In the genomic region with DNA sequence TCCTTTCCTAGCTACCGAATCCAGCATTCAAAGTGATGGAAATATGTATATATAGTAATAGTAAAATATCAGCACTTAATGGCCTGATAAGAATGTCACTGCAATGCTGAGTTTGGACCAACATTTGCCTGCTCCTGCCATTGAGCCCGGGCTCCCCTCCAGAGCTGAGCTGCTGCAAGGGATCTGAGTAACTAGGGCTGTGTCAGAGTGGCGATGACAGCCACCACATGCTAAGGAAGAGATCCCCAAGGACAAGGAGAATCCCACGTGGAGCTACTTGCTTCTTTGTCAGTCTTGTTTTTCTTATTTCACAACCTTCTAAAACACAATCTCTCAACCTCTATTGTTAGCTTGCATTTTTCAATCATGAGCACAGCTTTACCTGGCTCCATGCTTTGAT, we compare ENCODE assay signal across 15 cellular contexts. TPM values are rescaled to one million over a fixed set of nuclear protein-coding genes. Genes with fewer than 3 reads are reported as not detected.
DNase-seq lines count a peak whose midpoint lies in the region; ATAC-seq, FAIRE-seq and TF ChIP-seq lines count a peak whose summit lies in the region.
"Had no signal": no experiment of that assay in that cellular context is flagged by ENCODE, and none has a peak within 500 bp of the region (broad histone marks: within the 10 kb centered on the region; RNA-seq: fewer than 3 reads in every experiment).

No MANE protein-coding gene starts in this region.

- CTCF ChIA-PET in IMR-90 (lab: Yijun Ruan, JAX): no interaction called here

- H3K4me1 ChIP-seq in IMR-90 (ENCODE audit: control insufficient read depth, insufficient read depth, low read length) (peaks cover 22% of the 10 kb centered on the region), kidney (ENCODE audit: control insufficient read depth in 1 of 2, insufficient read depth in 1 of 2, low read depth in 1 of 2, low read length in 2 of 2) (no peaks in the 10 kb centered on the region), MM.1S (ENCODE audit: low read length) (peaks cover 9% of the 10 kb centered on the region)
- H3K4me1 ChIP-seq: BE2C had no signal

- TF ChIP-seq RAD21 in IMR-90 (IDR thresholded peaks at IDR 0.05; ENCODE audit: low read length): no peak

- no peak overlapping the region for H4K91ac ChIP-seq in IMR-90 (ENCODE audit: insufficient read depth, low read depth, low read length)

- H3K4me3 ChIP-seq in AG10803 (ENCODE audit: low read length) (no peak overlapping the region), IMR-90 (ENCODE audit: insufficient read depth, low read depth, low read length) (no peak overlapping the region), kidney (ENCODE audit: low read length in 2 of 2) (no peak overlapping the region), H7 (ENCODE audit: insufficient read depth, low read depth, low read length) (no peak overlapping the region), MM.1S (ENCODE audit: low read length) (no peak overlapping the region)

- no peak overlapping the region for H2BK20ac ChIP-seq in IMR-90 (ENCODE audit: low read depth, low read length)

- 38% methylated on average over 3 of the region's 4 CpGs; no CpG with 5 or more reads in 1 of the 2 experiments for WGBS in IMR-90 (ENCODE audit: extremely low coverage in 2 of 2, insufficient read length in 1 of 2), 2 experiments

- H3K9me3 ChIP-seq in IMR-90 (ENCODE audit: control insufficient read depth, insufficient read depth, low read length) (no peaks in the 10 kb centered on the region), kidney (ENCODE audit: control insufficient read depth in 1 of 2, low read length in 2 of 2) (no peaks in the 10 kb centered on the region), MM.1S (replicated peaks; ENCODE audit: insufficient read depth, low read length) (no peaks in the 10 kb centered on the region)
- H3K9me3 ChIP-seq: BE2C had no signal

- peaks cover 17% of the 10 kb centered on the region for H3K9me1 ChIP-seq in IMR-90 (ENCODE audit: insufficient read depth, low read length)

- H3K27ac ChIP-seq in IMR-90 (ENCODE audit: insufficient read depth, low read length) (no peak overlapping the region), kidney (ENCODE audit: low read depth in 2 of 2, low read length in 2 of 2) (no peak overlapping the region), MM.1S (ENCODE audit: low read length) (no peak overlapping the region)
- H3K27ac ChIP-seq: RWPE1 had no signal

- no peak overlapping the region for H2AK9ac ChIP-seq in IMR-90 (replicated peaks; ENCODE audit: low read depth, low read length, poor library complexity)

- H3K18ac ChIP-seq in IMR-90 (ENCODE audit: low read depth, low read length): peak overlapping the region; percentile 49; the same call in 1 of the 2 replicates

- no peak overlapping the region for H2BK120ac ChIP-seq in IMR-90 (ENCODE audit: low read depth, low read length)

- no peak overlapping the region for H3K56ac ChIP-seq in IMR-90 (ENCODE audit: extremely low read depth, insufficient read depth, low read length)

- H2AK5ac ChIP-seq in IMR-90 (ENCODE audit: low read depth, low read length): peak overlapping the region; percentile 29; the same call in 1 of the 2 replicates

- H3K27me3 ChIP-seq in IMR-90 (ENCODE audit: control insufficient read depth, insufficient read depth, low read length): no peaks in the 10 kb centered on the region
- no peaks in the 10 kb centered on the region for H3K27me3 ChIP-seq in H7 (ENCODE audit: control insufficient read depth, insufficient read depth, low read length)
- no peaks in the 10 kb centered on the region for H3K27me3 ChIP-seq in MM.1S (replicated peaks; ENCODE audit: insufficient read depth, low read length)
- H3K27me3 ChIP-seq: BE2C had no signal

- no peak for TF ChIP-seq CTCF in AG10803 (conservative IDR thresholded peaks at IDR 0.05; ENCODE audit: low read length)
- no peak for TF ChIP-seq CTCF in IMR-90 (conservative IDR thresholded peaks at IDR 0.05; ENCODE audit: low read depth, low read length)
- TF ChIP-seq CTCF in kidney (IDR thresholded peaks at IDR 0.05; ENCODE audit: borderline replicate concordance, extremely low read depth, insufficient read depth): no peak
- no peak for TF ChIP-seq CTCF in MM.1S (IDR thresholded peaks at IDR 0.05; ENCODE audit: low read length)

- FAIRE-seq in kidney (lab: Jason Lieb, UNC): no peak

- intact Hi-C loops in IMR-90 (cut with micrococcal nuclease): no loop called here
- intact Hi-C loops in Right ventricle myocardium superior (cut with DNase I): no loop called here
- intact Hi-C loops in kidney (cut with DNase I): no loop called here

- H3K36me3 ChIP-seq in IMR-90 (ENCODE audit: control insufficient read depth, insufficient read depth, low read length): no peaks in the 10 kb centered on the region
- no peaks in the 10 kb centered on the region for H3K36me3 ChIP-seq in kidney (ENCODE audit: control insufficient read depth in 1 of 2, insufficient read depth in 2 of 2, low read length in 2 of 2)
- no peaks in the 10 kb centered on the region for H3K36me3 ChIP-seq in H7 (replicated peaks; ENCODE audit: control insufficient read depth, insufficient read depth, low read length)
- H3K36me3 ChIP-seq in MM.1S (replicated peaks; ENCODE audit: insufficient read depth, low read length): no peaks in the 10 kb centered on the region
- H3K36me3 ChIP-seq: BE2C had no signal

- in situ Hi-C loops in IMR-90 (cut with MboI; ENCODE audit: low sequenced_read_pairs): no loop called here

- H3K9me2 ChIP-seq in MM.1S (replicated peaks; ENCODE audit: insufficient read depth, low read length): no peaks in the 10 kb centered on the region

- dilution Hi-C loops in IMR-90 (cut with HindIII; ENCODE audit: low sequenced_read_pairs, unreplicated experiment): no loop called here

- H3K14ac ChIP-seq in IMR-90 (replicated peaks; ENCODE audit: low read depth, low read length): peak overlapping the region; percentile 12; the same call in 1 of the 2 replicates

- no peaks in the 10 kb centered on the region for H3K79me2 ChIP-seq in MM.1S (ENCODE audit: low read length)

- no peak overlapping the region for H4K5ac ChIP-seq in IMR-90 (ENCODE audit: low read depth, low read length)

- H4K8ac ChIP-seq in IMR-90 (ENCODE audit: low read depth in 2 of 2, low read length in 2 of 2): no peak overlapping the region

- H3K9ac ChIP-seq in IMR-90 (ENCODE audit: low read depth, low read length) (no peak overlapping the region), kidney (ENCODE audit: low read length in 2 of 2) (no peak overlapping the region), MM.1S (ENCODE audit: low read length) (no peak overlapping the region)

- POLR2A ChIA-PET in IMR-90 (lab: Charles Lee; ENCODE audit: unreplicated experiment): no interaction called here

- no peak overlapping the region for H2BK5ac ChIP-seq in IMR-90 (ENCODE audit: low read depth, low read length, poor library complexity, severe bottlenecking)

- H3K4ac ChIP-seq in IMR-90 (ENCODE audit: low read depth, low read length): 0 out of 2 replicates have a peak overlapping the region, but pooled peaks have one; percentile 14

- H3K4me2 ChIP-seq in IMR-90 (ENCODE audit: low read depth, low read length): no peak overlapping the region
- H3K4me2 ChIP-seq in MM.1S (ENCODE audit: low read depth, low read length): no peak overlapping the region

- H2AFZ ChIP-seq in IMR-90 (replicated peaks; ENCODE audit: low read length, poor library complexity): no peak overlapping the region
- no peak overlapping the region for H2AFZ ChIP-seq in MM.1S (ENCODE audit: low read length)

- peak overlapping the region; percentile 78; the same call in 1 of the 3 replicates for H2BK15ac ChIP-seq in IMR-90 (ENCODE audit: low read depth, low read length)

- no peak for ATAC-seq in IMR-90 (ENCODE audit: low read depth)
- peak; percentile 91 for ATAC-seq in Right ventricle myocardium superior (ENCODE audit: poor library complexity)

- no peaks in the 10 kb centered on the region for H3F3A ChIP-seq in MM.1S (ENCODE audit: insufficient read depth, low read length)

- DNase-seq in AG10803 (ENCODE audit: low read depth): peak; percentile 26
- no peak for DNase-seq in IMR-90
- peak; percentile 86 for DNase-seq in Right ventricle myocardium superior
- DNase-seq in kidney: peak; percentile 84
- DNase-seq in H7: no peak
- DNase-seq in SIG-M5 treated with dmso at 0.1 percent for 504 hours (lab: John Stamatoyannopoulos, UW; ENCODE audit: unreplicated experiment): no peak
- no peak for DNase-seq in MM.1S
- DNase-seq: BE2C, H9, NCI-H1048, NCI-H146, NCI-H226, NCI-H526 treated with DMSO at 0.1 percent for 48 hours, OCI-M1 had no signal

- no TSS peak for BruUV-seq in IMR-90 (replicated peaks; lab: Mats Ljungman, UMichigan)

- H4K20me1 ChIP-seq in IMR-90 (ENCODE audit: insufficient read depth, low read length) (no peaks in the 10 kb centered on the region; the same call in 1 of the 2 replicates), MM.1S (ENCODE audit: insufficient read depth, low read length) (no peaks in the 10 kb centered on the region)

- no peak for TF ChIP-seq POLR2A in IMR-90 (IDR thresholded peaks at IDR 0.05; ENCODE audit: low read depth, low read length)

- no peaks in the 10 kb centered on the region for H3K79me1 ChIP-seq in IMR-90 (ENCODE audit: low read depth in 1 of 2, low read length in 2 of 2)

- H3K23ac ChIP-seq in IMR-90 (ENCODE audit: low read depth, low read length): no peak overlapping the region

TF ChIP-seq in IMR-90, 13 proteins besides CTCF, POLR2A, EP300 and RAD21 (continues in another document):
- TF ChIP-seq, protein P1, sequence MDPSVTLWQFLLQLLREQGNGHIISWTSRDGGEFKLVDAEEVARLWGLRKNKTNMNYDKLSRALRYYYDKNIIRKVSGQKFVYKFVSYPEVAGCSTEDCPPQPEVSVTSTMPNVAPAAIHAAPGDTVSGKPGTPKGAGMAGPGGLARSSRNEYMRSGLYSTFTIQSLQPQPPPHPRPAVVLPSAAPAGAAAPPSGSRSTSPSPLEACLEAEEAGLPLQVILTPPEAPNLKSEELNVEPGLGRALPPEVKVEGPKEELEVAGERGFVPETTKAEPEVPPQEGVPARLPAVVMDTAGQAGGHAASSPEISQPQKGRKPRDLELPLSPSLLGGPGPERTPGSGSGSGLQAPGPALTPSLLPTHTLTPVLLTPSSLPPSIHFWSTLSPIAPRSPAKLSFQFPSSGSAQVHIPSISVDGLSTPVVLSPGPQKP (IDR thresholded peaks at IDR 0.05; ENCODE audit: borderline replicate concordance, low read depth, low read length): no peak
- TF ChIP-seq BHLHE40 (IDR thresholded peaks at IDR 0.05; ENCODE audit: low read depth, low read length): no peak

RNA-seq across cellular contexts. Expression of gene ALOX5AP, which starts 19.5 kb away (rescaled TPM):
- 0.28 TPM in 1 of 2 replicates, not detected in the other for total RNA-seq in IMR-90 (2012; rRNA removed)
- polyA plus RNA-seq in IMR-90 (2012; rRNA removed): 0.62 and 0.63 TPM in 2 replicates
- 0.30 and 0.45 TPM in 2 replicates for polyA plus RNA-seq in IMR-90 (2012; cell fraction: cytosol; rRNA removed)
- 0.53 TPM in 1 of 2 replicates, not detected in the other for polyA plus RNA-seq in IMR-90 (2012; cell fraction: nucleus; rRNA removed; ENCODE audit: low replicate concordance)
- total RNA-seq in Right ventricle myocardium superior: 8.4 TPM
- total RNA-seq in kidney: 25.0 TPM
- 15.4 TPM for polyA plus RNA-seq in kidney (ENCODE audit: insufficient read depth, low read depth, low replicate concordance)
- total RNA-seq in H7 (2014; rRNA removed; shearing (Covaris generic)): not detected in 2 replicates
- total RNA-seq: H9 had no signal

Comparison
In these comparisons a context has a peak if more than half of its experiments do, and no peak if none do; other contexts are left out.
1. DNase-seq: peak in AG10803 (single experiment), Right ventricle myocardium superior (single experiment) and kidney (single experiment); none in IMR-90 (single experiment), H7 (single experiment), SIG-M5 treated with dmso at 0.1 percent for 504 hours (single experiment) and MM.1S (single experiment).